In genomic region chr17:49239963-49240362, GRCh38 we compare ENCODE assay signal across 25 cellular contexts. TPM values are rescaled to one million over a fixed set of nuclear protein-coding genes. Genes with fewer than 3 reads are reported as not detected.
DNase-seq lines count a peak whose midpoint lies in the region; ATAC-seq and TF ChIP-seq lines count a peak whose summit lies in the region.
"Had no signal": no experiment of that assay in that cellular context is flagged by ENCODE, and none has a peak within 500 bp of the region (broad histone marks: within the 10 kb centered on the region; RNA-seq: fewer than 3 reads in every experiment).

No MANE protein-coding gene starts in this region.

- no peak overlapping the region for H3K4me3 Mint-ChIP-seq in natural killer cell treated with Interleukin-12 subunit alpha and Interleukin-12 subunit beta and Interleukin-15 and Interleukin-18, amount 100 ng/mL, for 72 hours
- H3K4me3 Mint-ChIP-seq in natural killer cell = no peak overlapping the region
- H3K4me3 Mint-ChIP-seq in CD8-positive, alpha-beta T cell = no peak overlapping the region
- H3K4me3 Mint-ChIP-seq: CD14-positive monocyte; CD4-positive, alpha-beta T cell had no signal

- CTCF ChIA-PET in CD8-positive, alpha-beta T cell (lab: Charles Lee) = interaction anchor here (0.7 to 2.3 kb wide), 5 partner anchors 12 to 129 kb away, joined by 3 to 9 read pairs (median 3); no protein-coding TSS in a partner anchor

- no peak overlapping the region for H3K4ac ChIP-seq in mesendoderm (ENCODE audit: low read depth, low read length)

- H3K27me3 ChIP-seq in Karpas-422 (ENCODE audit: low read length) (no peaks in the 10 kb centered on the region), mesendoderm (ENCODE audit: insufficient read depth, low read length, poor library complexity) (no peaks in the 10 kb centered on the region)
- no peaks in the 10 kb centered on the region for H3K27me3 ChIP-seq in CD8-positive, alpha-beta T cell (ENCODE audit: insufficient read depth, low read length)
- H3K27me3 ChIP-seq: BLaER1 treated with 17β-estradiol and CSF1 and Interleukin-3, amounts not matched to agents 10 nM and 100 nM had no signal

- H3K27me3 Mint-ChIP-seq in natural killer cell treated with Interleukin-12 subunit alpha and Interleukin-12 subunit beta and Interleukin-15 and Interleukin-18, amount 100 ng/mL, for 72 hours = no peaks in the 10 kb centered on the region
- peaks cover 0 to 3% of the 10 kb centered on the region in 2 donors for H3K27me3 Mint-ChIP-seq in natural killer cell (ENCODE audit: low read depth in 2 of 2)
- no peaks in the 10 kb centered on the region for H3K27me3 Mint-ChIP-seq in CD8-positive, alpha-beta T cell (ENCODE audit: low read depth)

- no peak overlapping the region for H3K4me3 ChIP-seq in Karpas-422 (ENCODE audit: low read length)
- no peak overlapping the region for H3K4me3 ChIP-seq in mesendoderm (ENCODE audit: low read length)
- H3K4me3 ChIP-seq in CD8-positive, alpha-beta T cell (ENCODE audit: low read depth, low read length) = no peak overlapping the region
- H3K4me3 ChIP-seq: A549; BLaER1 treated with 17β-estradiol and CSF1 and Interleukin-3, amounts not matched to agents 10 nM and 100 nM; GM12878; GM23248 had no signal

- no peaks in the 10 kb centered on the region for H3K9me3 Mint-ChIP-seq in natural killer cell treated with Interleukin-12 subunit alpha and Interleukin-12 subunit beta and Interleukin-15 and Interleukin-18, amount 100 ng/mL, for 72 hours
- H3K9me3 Mint-ChIP-seq in natural killer cell = no peaks in the 10 kb centered on the region
- H3K9me3 Mint-ChIP-seq in CD8-positive, alpha-beta T cell = no peaks in the 10 kb centered on the region
- H3K9me3 Mint-ChIP-seq: CD4-positive, alpha-beta T cell had no signal

- H3K18ac ChIP-seq in mesendoderm (ENCODE audit: low read length) = no peak overlapping the region

- intact Hi-C loops in natural killer cell (cut with micrococcal nuclease) = no loop called here
- intact Hi-C loops in CD8-positive, alpha-beta T cell (cut with DNase I, micrococcal nuclease) = loop anchor here in 1 of 2 experiments (10.0 kb wide), 1 partner anchor 155 kb away; no protein-coding TSS in a partner anchor

- no peaks in the 10 kb centered on the region for H3K9me2 ChIP-seq in Karpas-422 (replicated peaks; ENCODE audit: insufficient read depth, low read length)

- no peak overlapping the region for H2BK15ac ChIP-seq in mesendoderm (replicated peaks; ENCODE audit: low read depth)

- H4K5ac ChIP-seq in mesendoderm (ENCODE audit: low read length) = no peak overlapping the region

- DNase-seq in natural killer cell treated with Interleukin-12 subunit alpha and Interleukin-12 subunit beta and Interleukin-15 and Interleukin-18, amount 100 ng/mL, for 72 hours (ENCODE audit: low spot score) = peak; percentile 3
- DNase-seq in natural killer cell = no peak
- peak; percentile 35 for DNase-seq in Karpas-422
- peak; percentile 55 for DNase-seq in mesendoderm
- DNase-seq in CD8-positive, alpha-beta T cell = no peak
- no peak for DNase-seq in stimulated activated CD4-positive, alpha-beta T cell treated with anti-CD3 and anti-CD28 coated beads, Interleukin-15, amount 100 ng/mL, for 24 hours
- no peak for DNase-seq in T1000 (lab: John Stamatoyannopoulos, UW)
- DNase-seq: 8988T; ACHN; AML-193; BE2C; Calu3; CD4-positive, alpha-beta T cell; COR-L47; DMS53; DMS79 treated with DMSO at 0.1 percent for 48 hours; GDM1; GM23248; H7; HCEC 1CT had no signal

- ATAC-seq in natural killer cell treated with Interleukin-12 subunit alpha and Interleukin-12 subunit beta and Interleukin-15 and Interleukin-18, amount 100 ng/mL, for 72 hours = no peak
- no peak for ATAC-seq in natural killer cell
- no peak for ATAC-seq in CD8-positive, alpha-beta T cell
- ATAC-seq: A549, GM12878 had no signal

- H3K27ac ChIP-seq in Karpas-422 (ENCODE audit: low read length) (no peak overlapping the region), mesendoderm (ENCODE audit: low read depth, low read length) (no peak overlapping the region)
- H3K27ac ChIP-seq in CD8-positive, alpha-beta T cell (ENCODE audit: low read depth, low read length) = no peak overlapping the region
- H3K27ac ChIP-seq: A549; BLaER1 treated with 17β-estradiol and CSF1 and Interleukin-3, amounts not matched to agents 10 nM and 100 nM; GM23248 had no signal

- no peak overlapping the region for H2AFZ ChIP-seq in Karpas-422 (ENCODE audit: low read length)
- H2AFZ ChIP-seq: GM23248 had no signal

- no peaks in the 10 kb centered on the region for H3K36me3 Mint-ChIP-seq in natural killer cell treated with Interleukin-12 subunit alpha and Interleukin-12 subunit beta and Interleukin-15 and Interleukin-18, amount 100 ng/mL, for 72 hours
- H3K36me3 Mint-ChIP-seq in natural killer cell = no peaks in the 10 kb centered on the region
- no peaks in the 10 kb centered on the region for H3K36me3 Mint-ChIP-seq in CD8-positive, alpha-beta T cell
- H3K36me3 Mint-ChIP-seq: CD14-positive monocyte had no signal

- no peak overlapping the region for H3K9ac ChIP-seq in Karpas-422 (ENCODE audit: low read length)
- no peak overlapping the region for H3K9ac ChIP-seq in mesendoderm (ENCODE audit: low read length)
- H3K9ac ChIP-seq: BLaER1 treated with 17β-estradiol and CSF1 and Interleukin-3, amounts not matched to agents 10 nM and 100 nM; GM23248 had no signal

- no peaks in the 10 kb centered on the region for H4K20me1 ChIP-seq in Karpas-422 (ENCODE audit: insufficient read depth, low read depth, low read length)
- H4K20me1 ChIP-seq: BLaER1 treated with 17β-estradiol and CSF1 and Interleukin-3, amounts not matched to agents 10 nM and 100 nM had no signal

- H3K79me1 ChIP-seq in mesendoderm (ENCODE audit: low read length) = no peaks in the 10 kb centered on the region

- H3K4me1 Mint-ChIP-seq in natural killer cell treated with Interleukin-12 subunit alpha and Interleukin-12 subunit beta and Interleukin-15 and Interleukin-18, amount 100 ng/mL, for 72 hours (ENCODE audit: low read depth in 2 of 2) = peaks cover 0 to 6% of the 10 kb centered on the region in 2 donors
- no peaks in the 10 kb centered on the region for H3K4me1 Mint-ChIP-seq in natural killer cell
- no peaks in the 10 kb centered on the region for H3K4me1 Mint-ChIP-seq in CD8-positive, alpha-beta T cell (ENCODE audit: low read depth)

- no peak overlapping the region for H2AK5ac ChIP-seq in mesendoderm (ENCODE audit: low read length)

- H2BK5ac ChIP-seq in mesendoderm (ENCODE audit: low read length) = no peak overlapping the region

- no peaks in the 10 kb centered on the region for H3K36me3 ChIP-seq in Karpas-422 (ENCODE audit: insufficient read depth, low read length)
- H3K36me3 ChIP-seq in mesendoderm (ENCODE audit: control insufficient read depth, insufficient read depth, low read length) = no peaks in the 10 kb centered on the region
- no peaks in the 10 kb centered on the region for H3K36me3 ChIP-seq in CD8-positive, alpha-beta T cell (ENCODE audit: insufficient read depth, low read length)
- H3K36me3 ChIP-seq: BE2C; BLaER1 treated with 17β-estradiol and CSF1 and Interleukin-3, amounts not matched to agents 10 nM and 100 nM had no signal

- no peak overlapping the region for H2BK120ac ChIP-seq in mesendoderm (ENCODE audit: low read depth, low read length)

- POLR2A ChIA-PET in CD8-positive, alpha-beta T cell (lab: Charles Lee) = interaction anchor here (1.0 kb wide), 1 partner anchor 10 kb away, joined by 3 read pairs; no protein-coding TSS in a partner anchor

- no peaks in the 10 kb centered on the region for H3K9me3 ChIP-seq in Karpas-422 (ENCODE audit: low read length)
- no peaks in the 10 kb centered on the region for H3K9me3 ChIP-seq in CD8-positive, alpha-beta T cell (ENCODE audit: low read length)
- H3K9me3 ChIP-seq: A549; BE2C; BLaER1 treated with 17β-estradiol and CSF1 and Interleukin-3, amounts not matched to agents 10 nM and 100 nM had no signal

- no CpG with 5 or more reads among the region's 1 CpG for WGBS in mesendoderm (ENCODE audit: extremely low coverage, insufficient coverage, low lambda C conversion rate)

- H3K4me1 ChIP-seq in Karpas-422 (ENCODE audit: low read length) (no peaks in the 10 kb centered on the region), mesendoderm (ENCODE audit: control insufficient read depth, low read depth, low read length) (no peaks in the 10 kb centered on the region)
- no peaks in the 10 kb centered on the region for H3K4me1 ChIP-seq in CD8-positive, alpha-beta T cell (ENCODE audit: insufficient read depth, low read length)
- H3K4me1 ChIP-seq: A549, BE2C had no signal

- H3K4me2 ChIP-seq in Karpas-422 (ENCODE audit: low read depth, low read length, poor library complexity, severe bottlenecking) = no peak overlapping the region
- no peak overlapping the region for H3K4me2 ChIP-seq in mesendoderm (ENCODE audit: low read length)
- H3K4me2 ChIP-seq: A549; BLaER1 treated with 17β-estradiol and CSF1 and Interleukin-3, amounts not matched to agents 10 nM and 100 nM had no signal

- no peak overlapping the region for H3K56ac ChIP-seq in mesendoderm (ENCODE audit: low read length)

- H4K8ac ChIP-seq in mesendoderm (ENCODE audit: low read depth, low read length) = no peak overlapping the region

- no peak for TF ChIP-seq CTCF in natural killer cell (IDR thresholded peaks at IDR 0.05)
- TF ChIP-seq CTCF in CD8-positive, alpha-beta T cell (IDR thresholded peaks at IDR 0.05) = no peak

- H3K27ac Mint-ChIP-seq in natural killer cell treated with Interleukin-12 subunit alpha and Interleukin-12 subunit beta and Interleukin-15 and Interleukin-18, amount 100 ng/mL, for 72 hours = no peak overlapping the region
- H3K27ac Mint-ChIP-seq in natural killer cell = no peak overlapping the region
- H3K27ac Mint-ChIP-seq in CD8-positive, alpha-beta T cell = no peak overlapping the region
- H3K27ac Mint-ChIP-seq: CD4-positive, alpha-beta T cell had no signal

- H3K23ac ChIP-seq in mesendoderm (ENCODE audit: low read length) = no peak overlapping the region

- no peaks in the 10 kb centered on the region for H3K79me2 ChIP-seq in Karpas-422 (ENCODE audit: low read length)
- no peaks in the 10 kb centered on the region for H3K79me2 ChIP-seq in mesendoderm (ENCODE audit: control insufficient read depth, insufficient read depth, low read length)

RNA-seq across cellular contexts. Expression of gene PHOSPHO1, which starts 9.4 kb away (rescaled TPM):
- not detected for total RNA-seq in natural killer cell treated with Interleukin-12 subunit alpha and Interleukin-12 subunit beta and Interleukin-15 and Interleukin-18, amount 100 ng/mL, for 72 hours
- total RNA-seq in natural killer cell = 1 to 10 TPM in 1 of 3 donors, not detected in 2; 1.7 TPM
- 2.3 TPM in 1 of 2 replicates, not detected in the other for total RNA-seq in Karpas-422 (2014; rRNA removed; shearing (Covaris generic); ENCODE audit: low replicate concordance)
- 5.7 TPM for polyA plus RNA-seq in mesendoderm (2013, experiment 1 of 2)
- 5.0 TPM for polyA plus RNA-seq in mesendoderm (2013, experiment 2 of 2)
- total RNA-seq in CD8-positive, alpha-beta T cell = not detected
- total RNA-seq: Calu3; CD4-positive, alpha-beta T cell; GM23248 had no signal
- polyA plus RNA-seq: GM23248 had no signal

RNA-seq across cellular contexts. Expression of gene ABI3, which starts 29.5 kb away (rescaled TPM):
- 10 to 100 TPM; 26.9 to 54.1 TPM for total RNA-seq in natural killer cell treated with Interleukin-12 subunit alpha and Interleukin-12 subunit beta and Interleukin-15 and Interleukin-18, amount 100 ng/mL, for 72 hours
- 100 to 1,000 TPM in 2 of 3 donors, 10 to 100 TPM in 1; 82.9 to 131 (median 101) TPM for total RNA-seq in natural killer cell
- total RNA-seq in Karpas-422 (2014; rRNA removed; shearing (Covaris generic); ENCODE audit: low replicate concordance) = 20.2 and 29.9 TPM in 2 replicates
- 2.9 TPM for polyA plus RNA-seq in mesendoderm (2013, experiment 1 of 2)
- 2.8 TPM for polyA plus RNA-seq in mesendoderm (2013, experiment 2 of 2)
- 10 to 100 TPM; 12.8 to 13.6 TPM for total RNA-seq in CD8-positive, alpha-beta T cell
- total RNA-seq: Calu3, GM23248 had no signal
- polyA plus RNA-seq: A549, GM23248 had no signal

RNA-seq across cellular contexts. Expression of gene GNGT2, which starts 29.6 kb away (rescaled TPM):
- total RNA-seq in natural killer cell treated with Interleukin-12 subunit alpha and Interleukin-12 subunit beta and Interleukin-15 and Interleukin-18, amount 100 ng/mL, for 72 hours = 10 to 100 TPM; 15.3 to 19.6 TPM
- 10 to 100 TPM; 35.8 to 41.6 (median 39.4) TPM for total RNA-seq in natural killer cell
- total RNA-seq in Karpas-422 (2014; rRNA removed; shearing (Covaris generic); ENCODE audit: low replicate concordance) = 25.3 and 40.2 TPM in 2 replicates
- 1.0 TPM for polyA plus RNA-seq in mesendoderm (2013, experiment 1 of 2)
- 1.1 TPM for polyA plus RNA-seq in mesendoderm (2013, experiment 2 of 2)
- total RNA-seq in CD8-positive, alpha-beta T cell = 1 to 10 TPM; 3.7 to 4.1 TPM
- total RNA-seq: Calu3, Daoy, GM23248, H7 had no signal
- polyA plus RNA-seq: GM23248 had no signal

Comparison
In these comparisons a context has a peak if more than half of its experiments do, and no peak if none do; other contexts are left out.
1. DNase-seq: peak in natural killer cell treated with Interleukin-12 subunit alpha and Interleukin-12 subunit beta and Interleukin-15 and Interleukin-18, amount 100 ng/mL, for 72 hours (single experiment), Karpas-422 (single experiment) and mesendoderm (single experiment); none in natural killer cell (single experiment), CD8-positive, alpha-beta T cell (0 of 7), stimulated activated CD4-positive, alpha-beta T cell treated with anti-CD3 and anti-CD28 coated beads, Interleukin-15, amount 100 ng/mL, for 24 hours (single experiment) and T1000 (single experiment).